ENCODE assay signal across 12 cellular contexts in the genomic region with DNA sequence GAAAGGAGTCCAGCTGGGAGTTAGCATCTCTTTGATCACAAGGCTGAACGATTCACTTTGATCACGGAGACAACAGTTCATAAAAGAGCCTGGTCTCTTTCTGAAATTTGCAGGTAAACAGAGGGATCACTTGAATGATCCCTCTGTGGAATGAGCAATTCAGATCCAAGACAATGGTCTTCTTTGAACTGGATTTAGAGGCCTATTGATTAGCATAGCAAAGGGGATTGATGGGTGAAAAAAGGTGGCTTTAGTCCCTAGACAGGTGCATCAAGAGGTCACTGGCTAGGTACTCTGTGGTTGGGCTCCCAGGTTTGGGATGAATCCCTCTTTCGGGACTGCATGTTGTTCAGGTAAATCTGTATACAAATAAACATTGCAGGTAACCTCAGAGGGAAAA.
"Had no signal": no experiment of that assay in that cellular context is flagged by ENCODE, and none has a peak within 500 bp of the region (broad histone marks: within the 10 kb centered on the region; RNA-seq: fewer than 3 reads in every experiment).

No MANE protein-coding gene starts in this region.

- H3K4me3 Mint-ChIP-seq: naive B cell had no signal

- H3K27ac Mint-ChIP-seq: naive B cell had no signal

- H3K4me1 Mint-ChIP-seq: naive B cell had no signal

- H3K36me3 ChIP-seq: gastrocnemius medialis, heart right ventricle, sigmoid colon had no signal

- ATAC-seq: esophagus mucosa, gastrocnemius medialis, heart right ventricle had no signal

- H3K4me3 ChIP-seq: gastrocnemius medialis, heart right ventricle, sigmoid colon, skin epidermis had no signal

- H3K27me3 ChIP-seq: gastrocnemius medialis, heart right ventricle, sigmoid colon had no signal

- DNase-seq: effector memory CD4-positive, alpha-beta T cell; gastrocnemius medialis; heart right ventricle; hypothalamus; mesendoderm; naive B cell; posterior cingulate gyrus; sigmoid colon; stimulated activated naive CD4-positive, alpha-beta T cell treated with Interleukin-2 at 50 U/mL for 16 hours; trophoblast cell had no signal
